In the genomic region with DNA sequence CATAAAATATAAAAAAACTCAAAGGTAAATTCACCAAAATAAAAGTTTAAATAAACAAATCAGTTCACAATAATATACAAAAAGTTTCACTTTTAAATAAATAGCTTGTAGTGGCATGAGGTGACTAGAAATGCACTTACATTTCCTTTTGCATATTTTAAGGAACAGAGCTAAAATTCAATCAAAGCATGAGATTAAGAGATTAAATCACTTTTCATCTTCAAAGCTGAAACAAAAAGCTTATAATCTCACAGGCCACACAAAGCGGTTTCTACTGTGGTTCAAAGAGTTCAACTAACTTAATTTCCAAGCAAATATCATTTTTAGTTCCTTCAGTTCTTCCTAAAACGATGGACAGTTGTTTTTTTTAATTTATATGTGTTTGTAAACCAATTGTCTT, we compare ENCODE assay signal across 18 cellular contexts. TPM values are rescaled to one million over a fixed set of nuclear protein-coding genes. Genes with fewer than 3 reads are reported as not detected.
A peak's percentile ranks its signal among the peaks of the same experiment; 100 is the strongest.
DNase-seq lines count a peak whose midpoint lies in the region; ATAC-seq, FAIRE-seq and TF ChIP-seq lines count a peak whose summit lies in the region.
"Had no signal": no experiment of that assay in that cellular context is flagged by ENCODE, and none has a peak within 500 bp of the region (broad histone marks: within the 10 kb centered on the region; RNA-seq: fewer than 3 reads in every experiment).

No MANE protein-coding gene starts in this region.

- no peak overlapping the region for H3K4me3 ChIP-seq in CD4-positive, alpha-beta memory T cell (ENCODE audit: low read length in 2 of 2)
- H3K4me3 ChIP-seq in DND-41 (ENCODE audit: low read depth in 1 of 2, low read length in 2 of 2) (no peak overlapping the region), tibial artery (no peak overlapping the region)
- H3K4me3 ChIP-seq in naive thymus-derived CD4-positive, alpha-beta T cell (ENCODE audit: low read length): no peak overlapping the region
- H3K4me3 ChIP-seq: BLaER1, K562 had no signal

- no peak overlapping the region for H3K4me2 ChIP-seq in DND-41 (ENCODE audit: insufficient read depth, low read length)
- H3K4me2 ChIP-seq: BLaER1 had no signal

- intact Hi-C loops in CD4-positive, alpha-beta memory T cell (cut with micrococcal nuclease): no loop called here
- intact Hi-C loops in naive thymus-derived CD4-positive, alpha-beta T cell (cut with micrococcal nuclease): no loop called here
- intact Hi-C loops in tibial artery (cut with DNase I; ENCODE audit: low total_unique reads): no loop called here

- H3K36me3 ChIP-seq in CD4-positive, alpha-beta memory T cell (ENCODE audit: insufficient read depth, low read length): no peaks in the 10 kb centered on the region
- H3K36me3 ChIP-seq in DND-41 (ENCODE audit: insufficient read depth, low read length) (peaks cover 6% of the 10 kb centered on the region; the same call in 1 of the 2 replicates), tibial artery (peaks cover 0 to 8% (median 6%) of the 10 kb centered on the region in 3 donors)
- H3K36me3 ChIP-seq in naive thymus-derived CD4-positive, alpha-beta T cell (ENCODE audit: control insufficient read depth in 2 of 3, insufficient read depth in 3 of 3, low read length in 3 of 3): no peaks in the 10 kb centered on the region

- peaks cover 0 to 3% (median under 1%) of the 10 kb centered on the region in 4 donors for H3K4me1 Mint-ChIP-seq in CD4-positive, alpha-beta memory T cell
- H3K4me1 Mint-ChIP-seq in naive thymus-derived CD4-positive, alpha-beta T cell: peaks cover 0 to 24% (median 15%) of the 10 kb centered on the region in 7 donors

- H3K27me3 Mint-ChIP-seq in CD4-positive, alpha-beta memory T cell: no peaks in the 10 kb centered on the region
- H3K27me3 Mint-ChIP-seq in naive thymus-derived CD4-positive, alpha-beta T cell: peaks cover 0 to 3% (median 0%) of the 10 kb centered on the region in 5 donors

- no peak overlapping the region for H3K27ac ChIP-seq in CD4-positive, alpha-beta memory T cell (ENCODE audit: low read depth, low read length)
- no peak overlapping the region for H3K27ac ChIP-seq in DND-41 (ENCODE audit: low read length)
- H3K27ac ChIP-seq in naive thymus-derived CD4-positive, alpha-beta T cell (ENCODE audit: low read depth, low read length): no peak overlapping the region
- H3K27ac ChIP-seq in tibial artery: no peak overlapping the region
- H3K27ac ChIP-seq: BLaER1, HL-60 had no signal

- H4K20me1 ChIP-seq in DND-41 (ENCODE audit: insufficient read depth, low read length): no peaks in the 10 kb centered on the region
- H4K20me1 ChIP-seq: BLaER1 had no signal

- CTCF ChIA-PET in CD4-positive, alpha-beta memory T cell (lab: Charles Lee; ENCODE audit: partially characterized antibody): interaction anchor here (1.1 kb wide), 1 partner anchor 53 kb away, joined by 3 read pairs; no protein-coding TSS in a partner anchor
- CTCF ChIA-PET in naive thymus-derived CD4-positive, alpha-beta T cell (lab: Charles Lee): interaction anchor here (0.6 kb wide), 1 partner anchor 14 kb away, joined by 4 read pairs; no protein-coding TSS in a partner anchor

- POLR2A ChIA-PET in CD4-positive, alpha-beta memory T cell (lab: Charles Lee; ENCODE audit: partially characterized antibody): interaction anchor here (1.0 kb wide), 1 partner anchor 38 kb away, joined by 3 read pairs; no protein-coding TSS in a partner anchor
- POLR2A ChIA-PET in naive thymus-derived CD4-positive, alpha-beta T cell (lab: Charles Lee): no interaction called here

- H3K27me3 ChIP-seq in CD4-positive, alpha-beta memory T cell (ENCODE audit: insufficient read depth, low read length): no peaks in the 10 kb centered on the region
- H3K27me3 ChIP-seq in DND-41 (ENCODE audit: insufficient read depth, low read length, poor library complexity): no peaks in the 10 kb centered on the region
- no peaks in the 10 kb centered on the region for H3K27me3 ChIP-seq in naive thymus-derived CD4-positive, alpha-beta T cell (ENCODE audit: control insufficient read depth in 2 of 2, insufficient read depth in 2 of 2, low read length in 2 of 2)
- no peaks in the 10 kb centered on the region for H3K27me3 ChIP-seq in tibial artery
- H3K27me3 ChIP-seq: BLaER1 had no signal

- peak; percentile 48; the same call in 1 of the 3 replicates for ATAC-seq in DND-41 (ENCODE audit: insufficient read depth, low read depth)
- peak; percentile 38 for ATAC-seq in naive thymus-derived CD4-positive, alpha-beta T cell
- ATAC-seq in HG02970 (IDR thresholded peaks at IDR 0.05; ENCODE audit: low FRiP score, unreplicated experiment): no peak
- ATAC-seq in activated CD4-positive, CD25-positive, alpha-beta regulatory T cell treated with anti-CD3 and anti-CD28 coated beads, Interleukin-2, amount 50 U/mL, for 24 hours: no peak
- ATAC-seq: CD8-positive, alpha-beta T cell; K562 had no signal

- H3K9me3 ChIP-seq in CD4-positive, alpha-beta memory T cell (ENCODE audit: control insufficient read depth in 1 of 2, low read length in 2 of 2): no peaks in the 10 kb centered on the region
- H3K9me3 ChIP-seq in DND-41 (ENCODE audit: insufficient read depth, low read length, severe bottlenecking) (no peaks in the 10 kb centered on the region), tibial artery (no peaks in the 10 kb centered on the region)
- no peaks in the 10 kb centered on the region for H3K9me3 ChIP-seq in naive thymus-derived CD4-positive, alpha-beta T cell (ENCODE audit: control insufficient read depth in 2 of 3, low read length in 3 of 3)
- H3K9me3 ChIP-seq: BLaER1 had no signal

- FAIRE-seq in RCC 7860 (lab: Jason Lieb, UNC): peak; percentile 50
- FAIRE-seq: H1, K562 had no signal

- DNase-seq in CD4-positive, alpha-beta memory T cell: peak in 3 of 5 donors; percentile 5 to 10 (median 8)
- DNase-seq in DND-41 (no peak), RCC 7860 (ENCODE audit: low spot score) (no peak), medulla oblongata (ENCODE audit: extremely low spot score) (no peak), tibial artery (no peak)
- DNase-seq in naive thymus-derived CD4-positive, alpha-beta T cell: peak in 6 of 9 donors; percentile 19 to 50 (median 26)
- DNase-seq: 8988T; Calu3; CD8-positive, alpha-beta T cell; GDM1; H9 had no signal

- no peaks in the 10 kb centered on the region for H3K79me2 ChIP-seq in DND-41 (ENCODE audit: insufficient read depth, low read length)

- peak overlapping the region in 1 of 8 donors; percentile 8 for H3K4me3 Mint-ChIP-seq in CD4-positive, alpha-beta memory T cell
- peak overlapping the region in 2 of 10 donors; percentile 4 to 20 for H3K4me3 Mint-ChIP-seq in naive thymus-derived CD4-positive, alpha-beta T cell
- H3K4me3 Mint-ChIP-seq: CD14-positive monocyte; CD8-positive, alpha-beta T cell; H9 had no signal

- H3K36me3 Mint-ChIP-seq in CD4-positive, alpha-beta memory T cell: peaks cover 6 to 8% of the 10 kb centered on the region in 2 donors
- H3K36me3 Mint-ChIP-seq in naive thymus-derived CD4-positive, alpha-beta T cell: peaks cover 0 to 13% (median 4%) of the 10 kb centered on the region in 5 donors

- H2AFZ ChIP-seq in DND-41 (ENCODE audit: low read depth, low read length): no peak overlapping the region

- H3K27ac Mint-ChIP-seq in CD4-positive, alpha-beta memory T cell: peak overlapping the region in 1 of 7 donors; percentile 13
- no peak overlapping the region for H3K27ac Mint-ChIP-seq in naive thymus-derived CD4-positive, alpha-beta T cell
- H3K27ac Mint-ChIP-seq: CD14-positive monocyte; CD8-positive, alpha-beta T cell; H9 had no signal

- no peak overlapping the region for H3K9ac ChIP-seq in DND-41 (ENCODE audit: low read depth, low read length)
- H3K9ac ChIP-seq: BLaER1 had no signal

- no peak for TF ChIP-seq CTCF in DND-41 (IDR thresholded peaks at IDR 0.05; ENCODE audit: borderline replicate concordance, extremely low read depth, low read length, poor library complexity, severe bottlenecking)
- no peak for TF ChIP-seq CTCF in tibial artery (IDR thresholded peaks at IDR 0.05)

- H3K9me3 Mint-ChIP-seq in CD4-positive, alpha-beta memory T cell: no peaks in the 10 kb centered on the region
- no peaks in the 10 kb centered on the region for H3K9me3 Mint-ChIP-seq in naive thymus-derived CD4-positive, alpha-beta T cell
- H3K9me3 Mint-ChIP-seq: CD8-positive, alpha-beta T cell; H9 had no signal

- peaks cover 5% of the 10 kb centered on the region for H3K4me1 ChIP-seq in CD4-positive, alpha-beta memory T cell (ENCODE audit: insufficient read depth, low read length)
- no peaks in the 10 kb centered on the region for H3K4me1 ChIP-seq in DND-41 (ENCODE audit: insufficient read depth, low read length)
- no peaks in the 10 kb centered on the region for H3K4me1 ChIP-seq in naive thymus-derived CD4-positive, alpha-beta T cell (ENCODE audit: control insufficient read depth in 2 of 2, insufficient read depth in 2 of 2, low read length in 2 of 2)
- H3K4me1 ChIP-seq in tibial artery: peaks cover 0 to 29% (median 0%) of the 10 kb centered on the region in 4 donors
- H3K4me1 ChIP-seq: BLaER1 had no signal

RNA-seq across cellular contexts. Expression of a gene that starts 38.9 kb away (rescaled TPM):
- total RNA-seq in CD4-positive, alpha-beta memory T cell: 10 to 100 TPM; 35.9 to 38.1 TPM
- polyA plus RNA-seq in CD4-positive, alpha-beta memory T cell: 1 to 10 TPM; 2.6 to 9.7 TPM
- total RNA-seq in naive thymus-derived CD4-positive, alpha-beta T cell: 10 to 100 TPM; 13.7 to 38.7 (median 35.6) TPM
- 1 to 10 TPM; 5.7 to 6.8 TPM for polyA plus RNA-seq in naive thymus-derived CD4-positive, alpha-beta T cell

Comparison
In these comparisons a context has a peak if more than half of its experiments do, and no peak if none do; other contexts are left out.
1. DNase-seq: peak in CD4-positive, alpha-beta memory T cell (3 of 5) and naive thymus-derived CD4-positive, alpha-beta T cell (6 of 9); none in DND-41 (single experiment), RCC 7860 (single experiment), medulla oblongata (single experiment) and tibial artery (0 of 2).
2. ATAC-seq: peak in DND-41 (single experiment) and naive thymus-derived CD4-positive, alpha-beta T cell (single experiment); none in HG02970 (single experiment) and activated CD4-positive, CD25-positive, alpha-beta regulatory T cell treated with anti-CD3 and anti-CD28 coated beads, Interleukin-2, amount 50 U/mL, for 24 hours (0 of 2).